In the genomic region with DNA sequence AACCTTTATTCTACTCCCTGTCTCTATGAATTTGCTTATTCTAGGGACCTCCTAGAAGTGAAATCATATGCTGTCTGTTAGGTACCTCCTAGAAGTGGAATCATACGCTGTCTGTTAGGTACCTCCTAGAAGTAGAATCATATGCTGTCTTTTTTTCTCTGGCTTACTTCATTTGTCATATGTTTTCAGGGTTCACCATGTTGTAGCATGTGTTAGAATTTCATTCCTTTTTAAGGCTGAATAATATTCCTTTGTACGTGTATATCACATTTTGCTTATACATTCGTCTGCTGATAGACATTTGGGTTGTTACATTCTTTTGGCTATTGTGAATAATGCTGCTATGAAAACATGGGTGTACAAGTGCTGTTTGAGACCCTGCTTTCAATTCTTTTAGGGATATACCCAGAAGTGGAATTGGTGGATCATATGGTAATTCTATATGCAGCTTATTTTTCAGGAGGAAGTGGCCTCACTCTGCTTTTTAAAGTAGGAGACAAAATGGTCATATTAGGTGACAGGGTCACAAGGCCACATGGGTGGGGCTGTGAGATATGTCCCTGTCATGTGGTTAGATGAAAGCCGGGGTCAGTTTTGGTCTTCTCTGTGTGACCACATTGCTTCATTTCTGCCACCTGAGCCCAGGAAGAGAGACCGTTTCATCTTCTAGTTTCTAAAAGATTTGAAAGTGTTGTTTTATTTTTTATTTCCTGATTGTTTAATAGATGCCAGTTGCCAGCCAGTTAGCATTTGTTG, we compare ENCODE assay signal across 1 cellular context.
TF ChIP-seq lines count a peak whose summit lies in the region.

No MANE protein-coding gene starts in this region.

TF ChIP-seq in HepG2, 621 proteins besides CTCF, POLR2A, EP300 and RAD21 (continued from another document and continues in another):
- TF ChIP-seq, protein P1, sequence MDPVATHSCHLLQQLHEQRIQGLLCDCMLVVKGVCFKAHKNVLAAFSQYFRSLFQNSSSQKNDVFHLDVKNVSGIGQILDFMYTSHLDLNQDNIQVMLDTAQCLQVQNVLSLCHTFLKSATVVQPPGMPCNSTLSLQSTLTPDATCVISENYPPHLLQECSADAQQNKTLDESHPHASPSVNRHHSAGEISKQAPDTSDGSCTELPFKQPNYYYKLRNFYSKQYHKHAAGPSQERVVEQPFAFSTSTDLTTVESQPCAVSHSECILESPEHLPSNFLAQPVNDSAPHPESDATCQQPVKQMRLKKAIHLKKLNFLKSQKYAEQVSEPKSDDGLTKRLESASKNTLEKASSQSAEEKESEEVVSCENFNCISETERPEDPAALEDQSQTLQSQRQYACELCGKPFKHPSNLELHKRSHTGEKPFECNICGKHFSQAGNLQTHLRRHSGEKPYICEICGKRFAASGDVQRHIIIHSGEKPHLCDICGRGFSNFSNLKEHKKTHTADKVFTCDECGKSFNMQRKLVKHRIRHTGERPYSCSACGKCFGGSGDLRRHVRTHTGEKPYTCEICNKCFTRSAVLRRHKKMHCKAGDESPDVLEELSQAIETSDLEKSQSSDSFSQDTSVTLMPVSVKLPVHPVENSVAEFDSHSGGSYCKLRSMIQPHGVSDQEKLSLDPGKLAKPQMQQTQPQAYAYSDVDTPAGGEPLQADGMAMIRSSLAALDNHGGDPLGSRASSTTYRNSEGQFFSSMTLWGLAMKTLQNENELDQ (CRISPR knock-in tag; IDR thresholded peaks at IDR 0.05; ENCODE audit: borderline replicate concordance) = no peak
- TF ChIP-seq, protein P2, sequence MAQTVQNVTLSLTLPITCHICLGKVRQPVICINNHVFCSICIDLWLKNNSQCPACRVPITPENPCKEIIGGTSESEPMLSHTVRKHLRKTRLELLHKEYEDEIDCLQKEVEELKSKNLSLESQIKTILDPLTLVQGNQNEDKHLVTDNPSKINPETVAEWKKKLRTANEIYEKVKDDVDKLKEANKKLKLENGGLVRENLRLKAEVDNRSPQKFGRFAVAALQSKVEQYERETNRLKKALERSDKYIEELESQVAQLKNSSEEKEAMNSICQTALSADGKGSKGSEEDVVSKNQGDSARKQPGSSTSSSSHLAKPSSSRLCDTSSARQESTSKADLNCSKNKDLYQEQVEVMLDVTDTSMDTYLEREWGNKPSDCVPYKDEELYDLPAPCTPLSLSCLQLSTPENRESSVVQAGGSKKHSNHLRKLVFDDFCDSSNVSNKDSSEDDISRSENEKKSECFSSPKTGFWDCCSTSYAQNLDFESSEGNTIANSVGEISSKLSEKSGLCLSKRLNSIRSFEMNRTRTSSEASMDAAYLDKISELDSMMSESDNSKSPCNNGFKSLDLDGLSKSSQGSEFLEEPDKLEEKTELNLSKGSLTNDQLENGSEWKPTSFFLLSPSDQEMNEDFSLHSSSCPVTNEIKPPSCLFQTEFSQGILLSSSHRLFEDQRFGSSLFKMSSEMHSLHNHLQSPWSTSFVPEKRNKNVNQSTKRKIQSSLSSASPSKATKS (CRISPR knock-in tag; IDR thresholded peaks at IDR 0.05) = no peak
- TF ChIP-seq TP53 (CRISPR knock-in tag; conservative IDR thresholded peaks at IDR 0.05) (no peak), ZMYM2 (CRISPR knock-in tag; IDR thresholded peaks at IDR 0.05) (no peak), SP4 (CRISPR knock-in tag; IDR thresholded peaks at IDR 0.05) (no peak), TCF7L2 (IDR thresholded peaks at IDR 0.05; ENCODE audit: low read depth, low read length) (peak; percentile 70; the same call in 1 of the 2 replicates), CCAR2 (optimal IDR thresholded peaks at IDR 0.05; ENCODE audit: low read depth, low read length) (no peak), ZNF136 (CRISPR knock-in tag; IDR thresholded peaks at IDR 0.05; ENCODE audit: low read depth) (no peak), HCFC1 (IDR thresholded peaks at IDR 0.05; ENCODE audit: low read depth, low read length) (no peak), PITX1 (CRISPR knock-in tag; IDR thresholded peaks at IDR 0.05) (no peak), ZNF790 (CRISPR knock-in tag; IDR thresholded peaks at IDR 0.05; ENCODE audit: borderline replicate concordance) (no peak), ZNF180 (CRISPR knock-in tag; IDR thresholded peaks at IDR 0.05; ENCODE audit: borderline replicate concordance, low read depth) (no peak), KDM6A (CRISPR knock-in tag; IDR thresholded peaks at IDR 0.05; ENCODE audit: low read depth) (no peak), ZBTB7A (CRISPR knock-in tag; IDR thresholded peaks at IDR 0.05) (no peak), MEIS2 (CRISPR knock-in tag; IDR thresholded peaks at IDR 0.05) (no peak), PRMT3 (CRISPR knock-in tag; IDR thresholded peaks at IDR 0.05; ENCODE audit: borderline replicate concordance, low read depth) (no peak), HOXA7 (CRISPR knock-in tag; IDR thresholded peaks at IDR 0.05) (no peak), SIX1 (CRISPR knock-in tag; IDR thresholded peaks at IDR 0.05; ENCODE audit: borderline replicate concordance) (peak; percentile 23; the same call in 1 of the 2 replicates), ZNF264 (CRISPR knock-in tag; IDR thresholded peaks at IDR 0.05) (0 out of 2 replicates have a peak, but pooled peaks have one; percentile 27), CENPT (CRISPR knock-in tag; IDR thresholded peaks at IDR 0.05; ENCODE audit: low read depth) (no peak), XRCC5 (optimal IDR thresholded peaks at IDR 0.05; ENCODE audit: low read length) (no peak), ASH2L (IDR thresholded peaks at IDR 0.05; ENCODE audit: insufficient read length, low read depth, low read length) (no peak), MED1 (CRISPR knock-in tag; IDR thresholded peaks at IDR 0.05) (0 out of 2 replicates have a peak, but pooled peaks have one; percentile 23), IRF2 (CRISPR knock-in tag; IDR thresholded peaks at IDR 0.05) (no peak), TSC22D2 (CRISPR knock-in tag; IDR thresholded peaks at IDR 0.05; ENCODE audit: borderline replicate concordance) (no peak), NR3C1 (CRISPR knock-in tag; IDR thresholded peaks at IDR 0.05) (no peak), CHD4 (IDR thresholded peaks at IDR 0.05; ENCODE audit: borderline replicate concordance, low read length) (no peak), HDAC1 (CRISPR knock-in tag; IDR thresholded peaks at IDR 0.05) (no peak), SETDB1 (CRISPR knock-in tag; IDR thresholded peaks at IDR 0.05; ENCODE audit: borderline replicate concordance) (no peak), KDM1A (CRISPR knock-in tag; IDR thresholded peaks at IDR 0.05) (no peak), ZNF331 (CRISPR knock-in tag; IDR thresholded peaks at IDR 0.05) (no peak; the same call in 1 of the 2 replicates), ZNF556 (CRISPR knock-in tag; IDR thresholded peaks at IDR 0.05; ENCODE audit: borderline replicate concordance) (no peak), CREM (IDR thresholded peaks at IDR 0.05) (no peak), CREM (CRISPR knock-in tag; IDR thresholded peaks at IDR 0.05) (no peak), ZNF768 (CRISPR knock-in tag; IDR thresholded peaks at IDR 0.05) (no peak), HOXA3 (CRISPR knock-in tag; IDR thresholded peaks at IDR 0.05) (no peak), ZNF207 (IDR thresholded peaks at IDR 0.05; ENCODE audit: borderline replicate concordance) (no peak), ZNF816 (CRISPR knock-in tag; IDR thresholded peaks at IDR 0.05; ENCODE audit: borderline replicate concordance) (no peak), CCDC6 (CRISPR knock-in tag; IDR thresholded peaks at IDR 0.05) (no peak)
- TF ChIP-seq, protein P3, sequence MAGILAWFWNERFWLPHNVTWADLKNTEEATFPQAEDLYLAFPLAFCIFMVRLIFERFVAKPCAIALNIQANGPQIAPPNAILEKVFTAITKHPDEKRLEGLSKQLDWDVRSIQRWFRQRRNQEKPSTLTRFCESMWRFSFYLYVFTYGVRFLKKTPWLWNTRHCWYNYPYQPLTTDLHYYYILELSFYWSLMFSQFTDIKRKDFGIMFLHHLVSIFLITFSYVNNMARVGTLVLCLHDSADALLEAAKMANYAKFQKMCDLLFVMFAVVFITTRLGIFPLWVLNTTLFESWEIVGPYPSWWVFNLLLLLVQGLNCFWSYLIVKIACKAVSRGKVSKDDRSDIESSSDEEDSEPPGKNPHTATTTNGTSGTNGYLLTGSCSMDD (CRISPR knock-in tag; IDR thresholded peaks at IDR 0.05) = no peak
- TF ChIP-seq, protein P4, sequence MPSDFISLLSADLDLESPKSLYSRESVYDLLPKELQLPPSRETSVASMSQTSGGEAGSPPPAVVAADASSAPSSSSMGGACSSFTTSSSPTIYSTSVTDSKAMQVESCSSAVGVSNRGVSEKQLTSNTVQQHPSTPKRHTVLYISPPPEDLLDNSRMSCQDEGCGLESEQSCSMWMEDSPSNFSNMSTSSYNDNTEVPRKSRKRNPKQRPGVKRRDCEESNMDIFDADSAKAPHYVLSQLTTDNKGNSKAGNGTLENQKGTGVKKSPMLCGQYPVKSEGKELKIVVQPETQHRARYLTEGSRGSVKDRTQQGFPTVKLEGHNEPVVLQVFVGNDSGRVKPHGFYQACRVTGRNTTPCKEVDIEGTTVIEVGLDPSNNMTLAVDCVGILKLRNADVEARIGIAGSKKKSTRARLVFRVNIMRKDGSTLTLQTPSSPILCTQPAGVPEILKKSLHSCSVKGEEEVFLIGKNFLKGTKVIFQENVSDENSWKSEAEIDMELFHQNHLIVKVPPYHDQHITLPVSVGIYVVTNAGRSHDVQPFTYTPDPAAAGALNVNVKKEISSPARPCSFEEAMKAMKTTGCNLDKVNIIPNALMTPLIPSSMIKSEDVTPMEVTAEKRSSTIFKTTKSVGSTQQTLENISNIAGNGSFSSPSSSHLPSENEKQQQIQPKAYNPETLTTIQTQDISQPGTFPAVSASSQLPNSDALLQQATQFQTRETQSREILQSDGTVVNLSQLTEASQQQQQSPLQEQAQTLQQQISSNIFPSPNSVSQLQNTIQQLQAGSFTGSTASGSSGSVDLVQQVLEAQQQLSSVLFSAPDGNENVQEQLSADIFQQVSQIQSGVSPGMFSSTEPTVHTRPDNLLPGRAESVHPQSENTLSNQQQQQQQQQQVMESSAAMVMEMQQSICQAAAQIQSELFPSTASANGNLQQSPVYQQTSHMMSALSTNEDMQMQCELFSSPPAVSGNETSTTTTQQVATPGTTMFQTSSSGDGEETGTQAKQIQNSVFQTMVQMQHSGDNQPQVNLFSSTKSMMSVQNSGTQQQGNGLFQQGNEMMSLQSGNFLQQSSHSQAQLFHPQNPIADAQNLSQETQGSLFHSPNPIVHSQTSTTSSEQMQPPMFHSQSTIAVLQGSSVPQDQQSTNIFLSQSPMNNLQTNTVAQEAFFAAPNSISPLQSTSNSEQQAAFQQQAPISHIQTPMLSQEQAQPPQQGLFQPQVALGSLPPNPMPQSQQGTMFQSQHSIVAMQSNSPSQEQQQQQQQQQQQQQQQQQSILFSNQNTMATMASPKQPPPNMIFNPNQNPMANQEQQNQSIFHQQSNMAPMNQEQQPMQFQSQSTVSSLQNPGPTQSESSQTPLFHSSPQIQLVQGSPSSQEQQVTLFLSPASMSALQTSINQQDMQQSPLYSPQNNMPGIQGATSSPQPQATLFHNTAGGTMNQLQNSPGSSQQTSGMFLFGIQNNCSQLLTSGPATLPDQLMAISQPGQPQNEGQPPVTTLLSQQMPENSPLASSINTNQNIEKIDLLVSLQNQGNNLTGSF (CRISPR knock-in tag; IDR thresholded peaks at IDR 0.05) = no peak
- TF ChIP-seq, protein P5, sequence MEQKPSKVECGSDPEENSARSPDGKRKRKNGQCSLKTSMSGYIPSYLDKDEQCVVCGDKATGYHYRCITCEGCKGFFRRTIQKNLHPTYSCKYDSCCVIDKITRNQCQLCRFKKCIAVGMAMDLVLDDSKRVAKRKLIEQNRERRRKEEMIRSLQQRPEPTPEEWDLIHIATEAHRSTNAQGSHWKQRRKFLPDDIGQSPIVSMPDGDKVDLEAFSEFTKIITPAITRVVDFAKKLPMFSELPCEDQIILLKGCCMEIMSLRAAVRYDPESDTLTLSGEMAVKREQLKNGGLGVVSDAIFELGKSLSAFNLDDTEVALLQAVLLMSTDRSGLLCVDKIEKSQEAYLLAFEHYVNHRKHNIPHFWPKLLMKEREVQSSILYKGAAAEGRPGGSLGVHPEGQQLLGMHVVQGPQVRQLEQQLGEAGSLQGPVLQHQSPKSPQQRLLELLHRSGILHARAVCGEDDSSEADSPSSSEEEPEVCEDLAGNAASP (CRISPR knock-in tag; IDR thresholded peaks at IDR 0.05; ENCODE audit: borderline replicate concordance) = peak; percentile 74; the same call in 1 of the 2 replicates
- TF ChIP-seq, protein P6, sequence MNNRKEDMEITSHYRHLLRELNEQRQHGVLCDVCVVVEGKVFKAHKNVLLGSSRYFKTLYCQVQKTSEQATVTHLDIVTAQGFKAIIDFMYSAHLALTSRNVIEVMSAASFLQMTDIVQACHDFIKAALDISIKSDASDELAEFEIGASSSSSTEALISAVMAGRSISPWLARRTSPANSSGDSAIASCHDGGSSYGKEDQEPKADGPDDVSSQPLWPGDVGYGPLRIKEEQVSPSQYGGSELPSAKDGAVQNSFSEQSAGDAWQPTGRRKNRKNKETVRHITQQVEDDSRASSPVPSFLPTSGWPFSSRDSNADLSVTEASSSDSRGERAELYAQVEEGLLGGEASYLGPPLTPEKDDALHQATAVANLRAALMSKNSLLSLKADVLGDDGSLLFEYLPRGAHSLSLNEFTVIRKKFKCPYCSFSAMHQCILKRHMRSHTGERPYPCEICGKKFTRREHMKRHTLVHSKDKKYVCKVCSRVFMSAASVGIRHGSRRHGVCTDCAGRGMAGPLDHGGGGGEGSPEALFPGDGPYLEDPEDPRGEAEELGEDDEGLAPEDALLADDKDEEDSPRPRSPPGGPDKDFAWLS (CRISPR knock-in tag; IDR thresholded peaks at IDR 0.05; ENCODE audit: borderline replicate concordance) = no peak
- TF ChIP-seq, protein P7, sequence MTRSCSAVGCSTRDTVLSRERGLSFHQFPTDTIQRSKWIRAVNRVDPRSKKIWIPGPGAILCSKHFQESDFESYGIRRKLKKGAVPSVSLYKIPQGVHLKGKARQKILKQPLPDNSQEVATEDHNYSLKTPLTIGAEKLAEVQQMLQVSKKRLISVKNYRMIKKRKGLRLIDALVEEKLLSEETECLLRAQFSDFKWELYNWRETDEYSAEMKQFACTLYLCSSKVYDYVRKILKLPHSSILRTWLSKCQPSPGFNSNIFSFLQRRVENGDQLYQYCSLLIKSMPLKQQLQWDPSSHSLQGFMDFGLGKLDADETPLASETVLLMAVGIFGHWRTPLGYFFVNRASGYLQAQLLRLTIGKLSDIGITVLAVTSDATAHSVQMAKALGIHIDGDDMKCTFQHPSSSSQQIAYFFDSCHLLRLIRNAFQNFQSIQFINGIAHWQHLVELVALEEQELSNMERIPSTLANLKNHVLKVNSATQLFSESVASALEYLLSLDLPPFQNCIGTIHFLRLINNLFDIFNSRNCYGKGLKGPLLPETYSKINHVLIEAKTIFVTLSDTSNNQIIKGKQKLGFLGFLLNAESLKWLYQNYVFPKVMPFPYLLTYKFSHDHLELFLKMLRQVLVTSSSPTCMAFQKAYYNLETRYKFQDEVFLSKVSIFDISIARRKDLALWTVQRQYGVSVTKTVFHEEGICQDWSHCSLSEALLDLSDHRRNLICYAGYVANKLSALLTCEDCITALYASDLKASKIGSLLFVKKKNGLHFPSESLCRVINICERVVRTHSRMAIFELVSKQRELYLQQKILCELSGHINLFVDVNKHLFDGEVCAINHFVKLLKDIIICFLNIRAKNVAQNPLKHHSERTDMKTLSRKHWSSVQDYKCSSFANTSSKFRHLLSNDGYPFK (CRISPR knock-in tag; IDR thresholded peaks at IDR 0.05; ENCODE audit: borderline replicate concordance) = no peak
- TF ChIP-seq, protein P8, sequence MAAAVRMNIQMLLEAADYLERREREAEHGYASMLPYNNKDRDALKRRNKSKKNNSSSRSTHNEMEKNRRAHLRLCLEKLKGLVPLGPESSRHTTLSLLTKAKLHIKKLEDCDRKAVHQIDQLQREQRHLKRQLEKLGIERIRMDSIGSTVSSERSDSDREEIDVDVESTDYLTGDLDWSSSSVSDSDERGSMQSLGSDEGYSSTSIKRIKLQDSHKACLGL (CRISPR knock-in tag; IDR thresholded peaks at IDR 0.05) = no peak
